In genomic region chr9:3459076-3459475, GRCh38 we compare ENCODE assay signal across 17 cellular contexts.
A peak's percentile ranks its signal among the peaks of the same experiment; 100 is the strongest.
DNase-seq lines count a peak whose midpoint lies in the region; TF ChIP-seq lines count a peak whose summit lies in the region.
"Had no signal": no experiment of that assay in that cellular context is flagged by ENCODE, and none has a peak within 500 bp of the region (broad histone marks: within the 10 kb centered on the region; RNA-seq: fewer than 3 reads in every experiment).

No MANE protein-coding gene starts in this region.

- in situ Hi-C loops in ACHN (cut with HindIII; ENCODE audit: low pct_ligation_motif_present, low pct_unique_long_range_greater_than_20kb, low sequenced_read_pairs), result no loop called here

- H3K4me3 ChIP-seq in fibroblast of mammary gland (ENCODE audit: control insufficient read depth, low read depth, low read length), result no peak overlapping the region

- peak; percentile 36 for DNase-seq in DMS 273 treated with DMSO at 0.1 percent for 48 hours (lab: John Stamatoyannopoulos, UW)
- DNase-seq in NCI-H1105 (lab: John Stamatoyannopoulos, UW), result peak; percentile 69
- DNase-seq in NCI-H460 (ENCODE audit: extremely low read depth, low read depth), result peak; percentile 58
- DNase-seq in fibroblast of mammary gland (ENCODE audit: low read depth), result peak; percentile 12
- DNase-seq in HUDEP-2 (lab: John Stamatoyannopoulos, UW; ENCODE audit: unreplicated experiment in 76 of 76), result no peak
- no peak for DNase-seq in ACHN
- no peak for DNase-seq in iPS-NIHi11 (ENCODE audit: low spot score)
- no peak for DNase-seq in NCI-H2227 treated with DMSO at 0.1 percent for 48 hours (lab: John Stamatoyannopoulos, UW)
- DNase-seq: activated CD4-positive, CD25-positive, alpha-beta regulatory T cell treated with anti-CD3 and anti-CD28 coated beads, Interleukin-2, amount 50 U/mL, for 72 hours; activated CD8-positive, alpha-beta memory T cell treated with anti-CD3 and anti-CD28 coated beads, Interleukin-2, amount 10 ng/mL, durations not matched to agents 7 days and 5 days; activated effector memory CD4-positive, alpha-beta T cell treated with Interleukin-2 at 50 U/mL for 16 hours; Calu3; cerebellar nuclear complex; left colon; NCI-H82; occipital lobe; T-helper 2 cell had no signal

- TF ChIP-seq CTCF in fibroblast of mammary gland (conservative IDR thresholded peaks at IDR 0.05; ENCODE audit: control insufficient read depth, insufficient read depth, low read depth, low read length), result no peak

Comparison
In these comparisons a context has a peak if more than half of its experiments do, and no peak if none do; other contexts are left out.
1. DNase-seq: peak in DMS 273 treated with DMSO at 0.1 percent for 48 hours (single experiment), NCI-H1105 (single experiment), NCI-H460 (single experiment) and fibroblast of mammary gland (single experiment); none in HUDEP-2 (0 of 76), ACHN (single experiment), iPS-NIHi11 (single experiment) and NCI-H2227 treated with DMSO at 0.1 percent for 48 hours (single experiment).